1 cellular context compared by ENCODE assay signal in the genomic region with DNA sequence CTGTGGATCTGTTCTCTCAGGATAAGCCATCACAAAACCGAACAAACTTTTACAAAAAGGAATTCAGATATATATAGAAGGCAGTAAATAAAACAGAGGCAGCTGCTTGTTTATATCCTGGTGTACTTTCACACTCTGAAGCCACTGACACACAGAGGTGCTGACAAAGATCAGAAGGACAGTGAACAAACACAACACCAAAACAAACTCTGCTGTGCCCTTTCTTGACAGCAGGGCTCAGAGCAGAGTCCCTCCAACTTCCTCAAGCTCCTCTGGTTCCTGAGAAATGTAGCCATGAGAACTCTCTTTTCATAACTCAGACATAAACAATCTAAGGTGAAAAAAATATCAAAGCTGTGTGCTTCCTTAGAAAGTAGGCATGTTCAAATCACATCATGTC.
TF ChIP-seq lines count a peak whose summit lies in the region.

No MANE protein-coding gene starts in this region.

TF ChIP-seq in GM23338, 12 proteins besides CTCF, POLR2A, EP300 and RAD21 (continued from another document):
- TF ChIP-seq ZNF462 (CRISPR knock-in tag; IDR thresholded peaks at IDR 0.05) = no peak
- no peak for TF ChIP-seq CREB1 (CRISPR knock-in tag; IDR thresholded peaks at IDR 0.05; ENCODE audit: low read depth)
- TF ChIP-seq, protein P1, sequence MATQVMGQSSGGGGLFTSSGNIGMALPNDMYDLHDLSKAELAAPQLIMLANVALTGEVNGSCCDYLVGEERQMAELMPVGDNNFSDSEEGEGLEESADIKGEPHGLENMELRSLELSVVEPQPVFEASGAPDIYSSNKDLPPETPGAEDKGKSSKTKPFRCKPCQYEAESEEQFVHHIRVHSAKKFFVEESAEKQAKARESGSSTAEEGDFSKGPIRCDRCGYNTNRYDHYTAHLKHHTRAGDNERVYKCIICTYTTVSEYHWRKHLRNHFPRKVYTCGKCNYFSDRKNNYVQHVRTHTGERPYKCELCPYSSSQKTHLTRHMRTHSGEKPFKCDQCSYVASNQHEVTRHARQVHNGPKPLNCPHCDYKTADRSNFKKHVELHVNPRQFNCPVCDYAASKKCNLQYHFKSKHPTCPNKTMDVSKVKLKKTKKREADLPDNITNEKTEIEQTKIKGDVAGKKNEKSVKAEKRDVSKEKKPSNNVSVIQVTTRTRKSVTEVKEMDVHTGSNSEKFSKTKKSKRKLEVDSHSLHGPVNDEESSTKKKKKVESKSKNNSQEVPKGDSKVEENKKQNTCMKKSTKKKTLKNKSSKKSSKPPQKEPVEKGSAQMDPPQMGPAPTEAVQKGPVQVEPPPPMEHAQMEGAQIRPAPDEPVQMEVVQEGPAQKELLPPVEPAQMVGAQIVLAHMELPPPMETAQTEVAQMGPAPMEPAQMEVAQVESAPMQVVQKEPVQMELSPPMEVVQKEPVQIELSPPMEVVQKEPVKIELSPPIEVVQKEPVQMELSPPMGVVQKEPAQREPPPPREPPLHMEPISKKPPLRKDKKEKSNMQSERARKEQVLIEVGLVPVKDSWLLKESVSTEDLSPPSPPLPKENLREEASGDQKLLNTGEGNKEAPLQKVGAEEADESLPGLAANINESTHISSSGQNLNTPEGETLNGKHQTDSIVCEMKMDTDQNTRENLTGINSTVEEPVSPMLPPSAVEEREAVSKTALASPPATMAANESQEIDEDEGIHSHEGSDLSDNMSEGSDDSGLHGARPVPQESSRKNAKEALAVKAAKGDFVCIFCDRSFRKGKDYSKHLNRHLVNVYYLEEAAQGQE (IDR thresholded peaks at IDR 0.05; ENCODE audit: unreplicated experiment) = no peak
- TF ChIP-seq ZNF331 (CRISPR knock-in tag; IDR thresholded peaks at IDR 0.05; ENCODE audit: low read depth) = no peak
- no peak for TF ChIP-seq POLR2AphosphoS5 (IDR thresholded peaks at IDR 0.05; ENCODE audit: low read depth)
- no peak for TF ChIP-seq EZH2 (IDR thresholded peaks at IDR 0.05; ENCODE audit: low read depth, unreplicated experiment)
